ENCODE assay signal across 1 cellular context in the genomic region with DNA sequence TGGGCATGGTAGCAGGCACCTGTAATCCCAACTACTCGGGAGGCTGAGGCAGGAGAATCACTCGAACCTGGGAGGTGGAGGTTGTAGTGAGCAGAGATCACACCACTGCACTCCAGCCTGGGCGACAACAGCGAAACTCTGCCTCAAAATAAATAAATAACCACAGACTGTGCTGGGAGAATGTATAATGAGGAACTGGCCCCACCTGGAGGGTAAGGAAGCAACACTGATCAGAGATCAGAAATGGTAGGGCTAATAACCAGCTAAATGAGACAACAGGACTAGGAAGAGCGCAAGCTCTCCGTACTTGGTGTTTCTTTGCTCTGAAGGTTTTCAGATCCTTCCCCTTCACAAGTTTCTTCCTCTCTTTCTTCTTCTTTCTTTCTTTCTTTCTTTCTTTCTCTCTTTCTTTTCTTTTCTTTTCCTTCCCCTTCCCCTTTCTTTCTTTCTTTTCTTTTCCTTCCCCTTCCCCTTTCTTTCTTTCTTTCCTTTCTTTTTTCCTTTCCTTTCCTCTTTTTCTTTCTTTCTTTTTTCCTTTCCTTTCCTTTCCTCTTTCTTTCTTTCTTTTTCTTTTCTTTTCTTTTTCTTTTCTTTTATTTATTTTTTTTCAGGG.
A peak's percentile ranks its signal among the peaks of the same experiment; 100 is the strongest.
TF ChIP-seq lines count a peak whose summit lies in the region.

No MANE protein-coding gene starts in this region.

TF ChIP-seq in HEK293, 187 proteins besides CTCF, POLR2A, EP300 and RAD21 (continued from another document):
- TF ChIP-seq, protein P1, sequence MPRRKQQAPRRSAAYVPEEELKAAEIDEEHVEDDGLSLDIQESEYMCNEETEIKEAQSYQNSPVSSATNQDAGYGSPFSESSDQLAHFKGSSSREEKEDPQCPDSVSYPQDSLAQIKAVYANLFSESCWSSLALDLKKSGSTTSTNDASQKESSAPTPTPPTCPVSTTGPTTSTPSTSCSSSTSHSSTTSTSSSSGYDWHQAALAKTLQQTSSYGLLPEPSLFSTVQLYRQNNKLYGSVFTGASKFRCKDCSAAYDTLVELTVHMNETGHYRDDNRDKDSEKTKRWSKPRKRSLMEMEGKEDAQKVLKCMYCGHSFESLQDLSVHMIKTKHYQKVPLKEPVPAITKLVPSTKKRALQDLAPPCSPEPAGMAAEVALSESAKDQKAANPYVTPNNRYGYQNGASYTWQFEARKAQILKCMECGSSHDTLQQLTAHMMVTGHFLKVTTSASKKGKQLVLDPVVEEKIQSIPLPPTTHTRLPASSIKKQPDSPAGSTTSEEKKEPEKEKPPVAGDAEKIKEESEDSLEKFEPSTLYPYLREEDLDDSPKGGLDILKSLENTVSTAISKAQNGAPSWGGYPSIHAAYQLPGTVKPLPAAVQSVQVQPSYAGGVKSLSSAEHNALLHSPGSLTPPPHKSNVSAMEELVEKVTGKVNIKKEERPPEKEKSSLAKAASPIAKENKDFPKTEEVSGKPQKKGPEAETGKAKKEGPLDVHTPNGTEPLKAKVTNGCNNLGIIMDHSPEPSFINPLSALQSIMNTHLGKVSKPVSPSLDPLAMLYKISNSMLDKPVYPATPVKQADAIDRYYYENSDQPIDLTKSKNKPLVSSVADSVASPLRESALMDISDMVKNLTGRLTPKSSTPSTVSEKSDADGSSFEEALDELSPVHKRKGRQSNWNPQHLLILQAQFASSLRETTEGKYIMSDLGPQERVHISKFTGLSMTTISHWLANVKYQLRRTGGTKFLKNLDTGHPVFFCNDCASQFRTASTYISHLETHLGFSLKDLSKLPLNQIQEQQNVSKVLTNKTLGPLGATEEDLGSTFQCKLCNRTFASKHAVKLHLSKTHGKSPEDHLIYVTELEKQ (tag by site-specific recombination; IDR thresholded peaks at IDR 0.05; ENCODE audit: borderline replicate concordance), result no peak
- peak; percentile 98 for TF ChIP-seq PRDM1 (tag by site-specific recombination; IDR thresholded peaks at IDR 0.05)
